In the genomic region with DNA sequence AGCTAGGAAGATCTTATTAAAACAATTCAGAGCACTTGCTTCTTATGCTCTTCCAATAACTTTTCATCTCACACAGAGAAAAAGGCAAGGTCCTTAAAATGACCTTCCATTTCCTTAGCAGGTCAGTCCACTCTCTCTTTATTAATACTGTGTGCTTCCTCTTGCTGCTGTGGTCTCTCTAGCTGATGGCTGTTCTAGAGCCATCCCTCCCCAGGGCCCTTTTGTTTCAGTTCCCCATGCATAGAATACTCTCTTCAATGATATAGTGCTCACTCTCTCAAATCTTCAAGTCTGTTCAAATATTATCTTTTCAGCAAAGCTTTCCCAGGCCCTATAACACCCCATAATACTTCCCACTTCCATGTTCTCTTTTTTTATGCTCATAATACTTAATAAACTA, we compare ENCODE assay signal across 23 cellular contexts.
DNase-seq lines count a peak whose midpoint lies in the region; ATAC-seq, FAIRE-seq and TF ChIP-seq lines count a peak whose summit lies in the region.
"Had no signal": no experiment of that assay in that cellular context is flagged by ENCODE, and none has a peak within 500 bp of the region (broad histone marks: within the 10 kb centered on the region; RNA-seq: fewer than 3 reads in every experiment).

No MANE protein-coding gene starts in this region.

- no peak overlapping the region for H3K27ac ChIP-seq in CD8-positive, alpha-beta memory T cell (ENCODE audit: low read depth, low read length)
- H3K27ac ChIP-seq: body of pancreas, heart left ventricle, right atrium auricular region, RWPE1, thyroid gland had no signal

- H3K4me1 Mint-ChIP-seq in type B pancreatic cell (ENCODE audit: unreplicated experiment): no peaks in the 10 kb centered on the region
- H3K4me1 Mint-ChIP-seq in CD8-positive, alpha-beta memory T cell: peaks cover 0 to 2% (median 0%) of the 10 kb centered on the region in 3 donors
- H3K4me1 Mint-ChIP-seq: GM23338, nephron progenitor cell had no signal

- peaks cover 8% of the 10 kb centered on the region for H3K9me3 Mint-ChIP-seq in type B pancreatic cell
- H3K9me3 Mint-ChIP-seq in CD8-positive, alpha-beta memory T cell: peaks cover 0 to 10% (median 3%) of the 10 kb centered on the region in 5 donors
- H3K9me3 Mint-ChIP-seq: activated naive CD4-positive, alpha-beta T cell treated with anti-CD3 and anti-CD28 coated beads for 36 hours; T-helper 1 cell treated with Interleukin-12 subunit alpha and Interleukin-12 subunit beta and Interleukin-4 antibody, amounts not matched to agents 30 μg/mL and 1 μg/mL, for 36 hours had no signal

- peak; percentile 66 for ATAC-seq in HG03108 (IDR thresholded peaks at IDR 0.05; ENCODE audit: unreplicated experiment)
- ATAC-seq: activated CD4-positive, CD25-positive, alpha-beta regulatory T cell treated with anti-CD3 and anti-CD28 coated beads, Interleukin-2, amount 50 U/mL, for 24 hours; body of pancreas; GM23338; heart left ventricle had no signal

- POLR2A ChIA-PET in CD8-positive, alpha-beta memory T cell (lab: Charles Lee): no interaction called here

- intact Hi-C loops in cardiac septum (cut with DNase I): no loop called here

- TF ChIP-seq CTCF in GM20000 (IDR thresholded peaks at IDR 0.05; ENCODE audit: extremely low read depth, missing control alignments) (no peak), type B pancreatic cell (conservative IDR thresholded peaks at IDR 0.05) (no peak)

- peak; percentile 47 for FAIRE-seq in GM18507 (lab: Jason Lieb, UNC)
- FAIRE-seq: islet of Langerhans had no signal

- no peak overlapping the region for H3K4me3 Mint-ChIP-seq in type B pancreatic cell
- no peak overlapping the region for H3K4me3 Mint-ChIP-seq in CD8-positive, alpha-beta memory T cell
- H3K4me3 Mint-ChIP-seq: activated naive CD4-positive, alpha-beta T cell treated with anti-CD3 and anti-CD28 coated beads for 36 hours; GM23338; nephron progenitor cell; T-helper 1 cell treated with Interleukin-12 subunit alpha and Interleukin-12 subunit beta and Interleukin-4 antibody, amounts not matched to agents 30 μg/mL and 1 μg/mL, for 36 hours had no signal

- CTCF ChIA-PET in CD8-positive, alpha-beta memory T cell (lab: Charles Lee): no interaction called here

- no peak for DNase-seq in GM18507 (ENCODE audit: extremely low spot score, insufficient read length, low read depth)
- DNase-seq in GM20000 (ENCODE audit: low spot score): peak; percentile 10
- DNase-seq in NOMO-1 treated with dmso at 0.1 percent for 144 hours (lab: John Stamatoyannopoulos, UW; ENCODE audit: unreplicated experiment): peak; percentile 13
- no peak for DNase-seq in nucleus accumbens (lab: John Stamatoyannopoulos, UW)
- DNase-seq in type B pancreatic cell (ENCODE audit: extremely low spot score, unreplicated experiment): no peak
- DNase-seq in cardiac septum (ENCODE audit: low spot score): no peak
- DNase-seq in CD8-positive, alpha-beta memory T cell: no peak
- DNase-seq: activated naive CD4-positive, alpha-beta T cell treated with anti-CD3 and anti-CD28 coated beads for 36 hours; body of pancreas; dermis blood vessel endothelial cell; heart left ventricle; NCI-H2029 treated with DMSO at 0.1 percent for 48 hours; NCI-H69; nephron progenitor cell; stimulated activated CD8-positive, alpha-beta memory T cell treated with anti-CD3 and anti-CD28 coated beads, Interleukin-4, amount 100 ng/mL, for 48 hours; thyroid gland had no signal

- no peaks in the 10 kb centered on the region for H3K4me1 ChIP-seq in CD8-positive, alpha-beta memory T cell (ENCODE audit: insufficient read depth, low read length)
- H3K4me1 ChIP-seq: body of pancreas, heart left ventricle, right atrium auricular region, thyroid gland had no signal

- H3K27me3 ChIP-seq in CD8-positive, alpha-beta memory T cell (ENCODE audit: insufficient read depth, low read length, poor library complexity, severe bottlenecking): no peaks in the 10 kb centered on the region
- H3K27me3 ChIP-seq: body of pancreas, heart left ventricle, right atrium auricular region, thyroid gland had no signal

- no peaks in the 10 kb centered on the region for H3K36me3 ChIP-seq in CD8-positive, alpha-beta memory T cell (ENCODE audit: insufficient read depth, low read length)
- H3K36me3 ChIP-seq: heart left ventricle, right atrium auricular region, thyroid gland had no signal

- H3K9me3 ChIP-seq in CD8-positive, alpha-beta memory T cell (ENCODE audit: low read length): no peaks in the 10 kb centered on the region
- H3K9me3 ChIP-seq: body of pancreas, right atrium auricular region, thyroid gland had no signal

- H3K4me3 ChIP-seq in CD8-positive, alpha-beta memory T cell (ENCODE audit: low read length): no peak overlapping the region
- H3K4me3 ChIP-seq: body of pancreas, GM23338, heart left ventricle, right atrium auricular region, thyroid gland had no signal

- H3K36me3 Mint-ChIP-seq in type B pancreatic cell: no peaks in the 10 kb centered on the region
- no peaks in the 10 kb centered on the region for H3K36me3 Mint-ChIP-seq in CD8-positive, alpha-beta memory T cell

- H3K27me3 Mint-ChIP-seq in type B pancreatic cell: no peaks in the 10 kb centered on the region
- H3K27me3 Mint-ChIP-seq in CD8-positive, alpha-beta memory T cell: peaks cover 4 to 6% of the 10 kb centered on the region in 2 donors

- H3K27ac Mint-ChIP-seq in type B pancreatic cell: no peak overlapping the region
- H3K27ac Mint-ChIP-seq in CD8-positive, alpha-beta memory T cell: no peak overlapping the region
- H3K27ac Mint-ChIP-seq: activated naive CD4-positive, alpha-beta T cell treated with anti-CD3 and anti-CD28 coated beads for 36 hours; GM23338; nephron progenitor cell; T-helper 1 cell treated with Interleukin-12 subunit alpha and Interleukin-12 subunit beta and Interleukin-4 antibody, amounts not matched to agents 30 μg/mL and 1 μg/mL, for 36 hours had no signal

Comparison
In these comparisons a context has a peak if more than half of its experiments do, and no peak if none do; other contexts are left out.
1. DNase-seq: peak in GM20000 (single experiment) and NOMO-1 treated with dmso at 0.1 percent for 144 hours (single experiment); none in GM18507 (single experiment), nucleus accumbens (0 of 56), type B pancreatic cell (single experiment), cardiac septum (single experiment) and CD8-positive, alpha-beta memory T cell (0 of 5).